8 cellular contexts compared by ENCODE assay signal in the genomic region with DNA sequence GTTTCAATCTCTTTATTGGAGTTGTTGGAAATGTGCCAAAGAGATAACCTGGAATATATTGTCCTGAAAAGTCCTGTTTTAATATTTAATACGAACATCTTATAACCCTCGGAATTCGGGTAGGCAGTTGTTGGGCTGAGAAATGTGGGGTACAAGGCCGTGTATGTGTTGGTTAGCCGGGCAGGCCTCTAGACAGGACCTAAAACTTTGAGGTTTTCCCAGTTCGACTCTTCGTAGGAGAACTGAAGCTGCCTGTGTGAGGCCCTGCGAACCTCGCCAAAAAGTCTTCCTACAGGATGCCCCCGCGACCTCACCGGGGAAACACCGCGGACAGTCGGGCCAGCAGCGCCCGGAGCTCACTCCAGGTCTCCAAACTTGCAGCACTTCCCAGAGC. TPM values are rescaled to one million over a fixed set of nuclear protein-coding genes. Genes with fewer than 3 reads are reported as not detected.
A peak's percentile ranks its signal among the peaks of the same experiment; 100 is the strongest.
DNase-seq lines count a peak whose midpoint lies in the region; ATAC-seq, FAIRE-seq and TF ChIP-seq lines count a peak whose summit lies in the region.

No MANE protein-coding gene starts in this region.

- peak overlapping the region; percentile 72 for H3K4me2 ChIP-seq in GM12878 (ENCODE audit: control insufficient read depth, insufficient read depth)

- ATAC-seq in HG03066 (IDR thresholded peaks at IDR 0.05; ENCODE audit: low read depth, unreplicated experiment) (peak; percentile 28), GM12878 (peak; percentile 3), HG03175 (IDR thresholded peaks at IDR 0.05; ENCODE audit: unreplicated experiment) (no peak)

- H3K9me3 ChIP-seq in GM12878 (replicated peaks; ENCODE audit: control insufficient read depth, insufficient read depth, low read length) (no peaks in the 10 kb centered on the region), mesodermal cell (ENCODE audit: control insufficient read depth, low read length) (no peaks in the 10 kb centered on the region)

- WGBS in GM12878 (ENCODE audit: insufficient coverage, insufficient replicate concordance, low lambda C conversion rate, missing lambda C conversion rate), result under 1% methylated on average over 17 of the region's 17 CpGs
- WGBS in mesodermal cell (ENCODE audit: insufficient coverage in 2 of 2), 2 experiments, result 1 to 5% methylated on average over 10 to 12 of the region's 17 CpGs

- no peaks in the 10 kb centered on the region for H3K27me3 ChIP-seq in GM12878 (replicated peaks in 1 of 2; ENCODE audit: control insufficient read depth in 2 of 2, insufficient read depth in 2 of 2, low read length in 1 of 2)

- H3K79me2 ChIP-seq in GM12878 (ENCODE audit: control insufficient read depth, insufficient read depth, low read length), result peaks cover 29% of the 10 kb centered on the region

- POLR2A ChIA-PET in GM12878 (lab: Charles Lee), result interaction anchor here (1.2 kb wide), 1 partner anchor 52 kb away, joined by 4 read pairs; no protein-coding TSS in a partner anchor

- H2AFZ ChIP-seq in GM12878 (ENCODE audit: control insufficient read depth, low read depth, low read length), result peak overlapping the region; percentile 81

- in situ Hi-C loops in GM12878 (cut with MboI), result no loop called here

- SMC1A ChIA-PET in GM12878 (lab: Charles Lee; ENCODE audit: uncharacterized antibody, unreplicated experiment), result interaction anchor here (1.4 to 2.6 kb wide), 2 partner anchors 13 to 32 kb away, joined by 3 to 12 read pairs; no protein-coding TSS in a partner anchor

- DNase-seq in ELF-1 (ENCODE audit: low read depth, low spot score), result peak; percentile 62
- DNase-seq in GM12878 (ENCODE audit: low read depth, low spot score), result no peak
- DNase-seq in activated effector memory CD4-positive, alpha-beta T cell treated with Interleukin-2 at 50 U/mL for 16 hours, result no peak
- DNase-seq in GM12891 (ENCODE audit: insufficient read length, low spot score), result no peak
- DNase-seq in NCI-H1417 (lab: John Stamatoyannopoulos, UW), result no peak

- CTCF ChIA-PET in GM12878 (lab: Yijun Ruan, JAX), result interaction anchor here (10.3 kb wide), 1 partner anchor 21 kb away, joined by 134 read pairs; no protein-coding TSS in a partner anchor

- FAIRE-seq in GM12878 (lab: Jason Lieb, UNC), result no peak
- FAIRE-seq in GM12891 (lab: Jason Lieb, UNC), result no peak

- H3K27ac ChIP-seq in GM12878 (ENCODE audit: control insufficient read depth, insufficient read depth), result peak overlapping the region; percentile 82
- H3K27ac ChIP-seq in mesodermal cell (ENCODE audit: low read depth, low read length, severe bottlenecking), result no peak overlapping the region

- RAD21 ChIA-PET in GM12878 (lab: Charles Lee; ENCODE audit: unreplicated experiment), result interaction anchor here (1.5 to 1.6 kb wide), 2 partner anchors 17 to 22 kb away, joined by 3 to 8 read pairs; no protein-coding TSS in a partner anchor

- TF ChIP-seq RAD21 in GM12878 (IDR thresholded peaks at IDR 0.05; ENCODE audit: insufficient read depth, low read depth, low read length), result no peak

- TF ChIP-seq POLR2A in GM12878 (IDR thresholded peaks at IDR 0.05; ENCODE audit: low read depth, low read length) (no peak), GM12891 (IDR thresholded peaks at IDR 0.05; ENCODE audit: low read depth, low read length) (no peak)

- TF ChIP-seq EP300 in GM12878 (IDR thresholded peaks at IDR 0.05; ENCODE audit: borderline replicate concordance in 1 of 2, control insufficient read depth in 1 of 2, low read depth in 2 of 2, low read length in 2 of 2), result no peak

- intact Hi-C loops in GM12878 (cut with micrococcal nuclease; ENCODE audit: unreplicated experiment), result loop anchor here (10.0 kb wide), 2 partner anchors 529 to 591 kb away; partner anchors contain the start of gene PTAR1

- H4K20me1 ChIP-seq in GM12878 (ENCODE audit: control insufficient read depth, insufficient read depth), result no peaks in the 10 kb centered on the region

- no peaks in the 10 kb centered on the region for H3K36me3 ChIP-seq in GM12878 (ENCODE audit: control insufficient read depth in 2 of 2, insufficient read depth in 2 of 2, low read length in 1 of 2)
- no peaks in the 10 kb centered on the region for H3K36me3 ChIP-seq in mesodermal cell (ENCODE audit: control insufficient read depth, insufficient read depth, low read length)

- H3K4me3 ChIP-seq in GM12878 (peak overlapping the region; percentile 80), mesodermal cell (ENCODE audit: extremely low read depth, insufficient read depth, low read length, poor library complexity, severe bottlenecking) (peak overlapping the region; percentile 66)

- no TSS peak for BruUV-seq in GM12878 (replicated peaks; lab: Mats Ljungman, UMichigan)

- TF ChIP-seq CTCF in GM12878 (IDR thresholded peaks at IDR 0.05 in 2 of 3, conservative IDR thresholded peaks at IDR 0.05 in 1 of 3; ENCODE audit: control insufficient read depth in 2 of 3, extremely low read depth in 1 of 3, insufficient read depth in 1 of 3, low read depth in 3 of 3, low read length in 3 of 3), result no peak

- H3K9ac ChIP-seq in GM12878 (ENCODE audit: control insufficient read depth, insufficient read depth, low read length), result peak overlapping the region; percentile 66

- peaks cover 18% of the 10 kb centered on the region for H3K4me1 ChIP-seq in GM12878 (ENCODE audit: control insufficient read depth, insufficient read depth, low read length)
- H3K4me1 ChIP-seq in mesodermal cell (ENCODE audit: control insufficient read depth, insufficient read depth, low read length, poor library complexity, severe bottlenecking), result peaks cover 44% of the 10 kb centered on the region

TF ChIP-seq in GM12878, 131 proteins besides CTCF, POLR2A, EP300 and RAD21 (continues in another document):
- TF ChIP-seq GATAD2B (conservative IDR thresholded peaks at IDR 0.05; ENCODE audit: low read depth) (no peak), RUNX3 (IDR thresholded peaks at IDR 0.05; ENCODE audit: low read length) (0 out of 2 replicates have a peak, but pooled peaks have one; percentile 5), ZNF207 (IDR thresholded peaks at IDR 0.05; ENCODE audit: borderline replicate concordance) (no peak), YY1 (IDR thresholded peaks at IDR 0.05; ENCODE audit: low read depth, low read length) (no peak), IKZF2 (IDR thresholded peaks at IDR 0.05) (peak; percentile 20 to 36; a peak in 3 of 4 replicates), MYB (IDR thresholded peaks at IDR 0.05; ENCODE audit: borderline replicate concordance, low read depth, low read length) (no peak), SMC3 (IDR thresholded peaks at IDR 0.05; ENCODE audit: borderline replicate concordance, low read length) (peak; percentile 12; the same call in 1 of the 2 replicates), EED (IDR thresholded peaks at IDR 0.05; ENCODE audit: low read depth) (0 out of 2 replicates have a peak, but pooled peaks have one; percentile 34), NR2C2 (IDR thresholded peaks at IDR 0.05; ENCODE audit: borderline replicate concordance, control insufficient read depth, insufficient read length, low read depth) (no peak), BMI1 (IDR thresholded peaks at IDR 0.05; ENCODE audit: borderline replicate concordance) (no peak), MEF2B (IDR thresholded peaks at IDR 0.05; ENCODE audit: partially characterized antibody, poor library complexity, severe bottlenecking) (no peak)

TF ChIP-seq in GM12891, 5 proteins besides CTCF, POLR2A, EP300 and RAD21:
- no peak for TF ChIP-seq POU2F2 (IDR thresholded peaks at IDR 0.05; ENCODE audit: low read depth, low read length)
- TF ChIP-seq TAF1 (IDR thresholded peaks at IDR 0.05; ENCODE audit: low read depth, low read length), result no peak
- no peak for TF ChIP-seq SPI1 (IDR thresholded peaks at IDR 0.05; ENCODE audit: low read depth, low read length)
- no peak for TF ChIP-seq POLR2AphosphoS5 (IDR thresholded peaks at IDR 0.05; ENCODE audit: low read depth, low read length)
TF ChIP-seq in GM12891: peak in this region for 0.

RNA-seq across cellular contexts. Expression of gene TJP2, which starts 0.6 kb away (rescaled TPM):
- 230 and 256 TPM in 2 replicates for total RNA-seq in GM12878 (2013; cell fraction: nucleolus; rRNA removed)
- total RNA-seq in GM12878 (2014; rRNA removed), result 29.8 and 30.8 TPM in 2 replicates
- 29.0 and 30.1 TPM in 2 replicates for total RNA-seq in GM12878 (2014; rRNA removed; fragmentation: Illumina TruSeq; extraction: Trizol)
- 35.8 and 37.2 TPM in 2 replicates for total RNA-seq in GM12878 (2021)
- polyA plus RNA-seq in GM12878 (2011; ENCODE audit: low read depth), result 16.9 TPM
- 59.9 and 75.4 TPM in 2 replicates for polyA plus RNA-seq in GM12878 (2011; rRNA removed)
- polyA plus RNA-seq in GM12878 (2011; cell fraction: cytosol; rRNA removed), result 31.7 and 33.3 TPM in 2 replicates
- polyA plus RNA-seq in GM12878 (2011; cell fraction: nucleus; rRNA removed), result 101 and 125 TPM in 2 replicates
- polyA plus RNA-seq in GM12878 (2012), result 24.1 and 41.4 TPM in 2 replicates
- 29.6 and 36.6 TPM in 2 replicates for polyA plus RNA-seq in GM12878 (2014; fragmentation: Illumina TruSeq; extraction: Trizol)
- polyA plus RNA-seq in GM12878 (2014; fragmentation: Nextera tagmentation; extraction: Ambion mirVana), result 10 to 100 TPM in 1 of 2 experiments, 1 to 10 TPM in 1; 6.4 to 12.6 TPM
- 23.6 and 27.5 TPM in 2 replicates for polyA plus RNA-seq in GM12878 (2014; rRNA removed)
- 10 to 100 TPM; 34.3 to 37.8 TPM for polyA plus RNA-seq in GM12878 (2016; fragmentation: Nextera tagmentation; extraction: Ambion mirVana)
- polyA minus RNA-seq in GM12878 (2011; rRNA and poly(A)+ RNA removed), result 43.8 and 45.3 TPM in 2 replicates
- polyA minus RNA-seq in GM12878 (2011; cell fraction: cytosol; rRNA and poly(A)+ RNA removed), result 17.8 and 18.6 TPM in 2 replicates
- 38.3 and 42.0 TPM in 2 replicates for polyA minus RNA-seq in GM12878 (2011; cell fraction: nucleus; rRNA and poly(A)+ RNA removed)
- polyA plus RNA-seq in mesodermal cell (2013, experiment 1 of 2), result 44.0 TPM
- 46.7 TPM for polyA plus RNA-seq in mesodermal cell (2013, experiment 2 of 2)
- polyA plus RNA-seq in GM12891 (2012; ENCODE audit: low read depth, missing spikeins), result 15.1 TPM
